ENCODE assay signal across 1 cellular context in the genomic region with DNA sequence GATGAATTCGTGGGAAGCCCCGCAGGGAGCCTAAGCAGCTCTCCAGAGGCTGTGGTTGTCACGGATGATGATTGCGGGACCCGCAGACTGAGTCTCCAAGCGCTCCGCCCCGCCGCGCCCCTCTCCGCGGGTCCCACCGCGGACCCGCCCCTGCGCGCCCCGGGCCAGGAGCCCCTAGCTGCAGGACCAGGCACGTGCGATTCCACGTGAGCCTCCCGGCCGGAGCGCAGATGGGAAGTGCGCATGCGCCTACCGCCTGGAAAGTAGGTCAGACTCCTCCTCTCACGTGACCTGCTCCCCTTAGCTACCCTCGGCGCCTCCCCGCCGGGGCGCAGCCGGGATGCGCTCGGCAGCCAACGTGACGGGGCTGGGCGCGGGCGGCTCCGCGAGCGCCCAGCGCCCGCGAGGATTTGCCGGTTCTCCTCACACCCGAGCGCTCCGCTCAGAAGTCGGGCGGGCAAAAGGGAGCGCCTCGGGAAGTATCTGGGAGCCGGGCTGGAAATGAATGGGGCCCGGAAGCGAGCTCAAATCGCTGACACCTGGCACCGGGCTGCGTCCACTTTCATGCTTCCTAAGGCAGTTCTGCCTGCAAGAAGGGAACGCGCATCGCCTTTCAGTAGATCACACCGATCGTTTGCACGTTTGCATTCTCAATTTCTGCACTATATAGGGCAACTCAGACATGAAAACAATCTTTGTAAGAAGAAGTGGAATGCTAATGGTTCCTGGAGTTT.
A peak's percentile ranks its signal among the peaks of the same experiment; 100 is the strongest.
TF ChIP-seq lines count a peak whose summit lies in the region.

No MANE protein-coding gene starts in this region.

TF ChIP-seq in HepG2, 621 proteins besides CTCF, POLR2A, EP300 and RAD21 (continued from another document and continues in another):
- TF ChIP-seq, protein P1, sequence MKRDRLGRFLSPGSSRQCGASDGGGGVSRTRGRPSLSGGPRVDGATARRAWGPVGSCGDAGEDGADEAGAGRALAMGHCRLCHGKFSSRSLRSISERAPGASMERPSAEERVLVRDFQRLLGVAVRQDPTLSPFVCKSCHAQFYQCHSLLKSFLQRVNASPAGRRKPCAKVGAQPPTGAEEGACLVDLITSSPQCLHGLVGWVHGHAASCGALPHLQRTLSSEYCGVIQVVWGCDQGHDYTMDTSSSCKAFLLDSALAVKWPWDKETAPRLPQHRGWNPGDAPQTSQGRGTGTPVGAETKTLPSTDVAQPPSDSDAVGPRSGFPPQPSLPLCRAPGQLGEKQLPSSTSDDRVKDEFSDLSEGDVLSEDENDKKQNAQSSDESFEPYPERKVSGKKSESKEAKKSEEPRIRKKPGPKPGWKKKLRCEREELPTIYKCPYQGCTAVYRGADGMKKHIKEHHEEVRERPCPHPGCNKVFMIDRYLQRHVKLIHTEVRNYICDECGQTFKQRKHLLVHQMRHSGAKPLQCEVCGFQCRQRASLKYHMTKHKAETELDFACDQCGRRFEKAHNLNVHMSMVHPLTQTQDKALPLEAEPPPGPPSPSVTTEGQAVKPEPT (CRISPR knock-in tag; IDR thresholded peaks at IDR 0.05; ENCODE audit: low read depth), result peak; percentile 71; the same call in 1 of the 2 replicates
- no peak for TF ChIP-seq MAF1 (CRISPR knock-in tag; IDR thresholded peaks at IDR 0.05; ENCODE audit: borderline replicate concordance)
- peak; percentile 79 for TF ChIP-seq ZNF263 (CRISPR knock-in tag; IDR thresholded peaks at IDR 0.05)
- TF ChIP-seq ZSCAN20 (CRISPR knock-in tag; IDR thresholded peaks at IDR 0.05; ENCODE audit: borderline replicate concordance), result peak; percentile 97
- TF ChIP-seq MNT (IDR thresholded peaks at IDR 0.05), result peak; percentile 97
- TF ChIP-seq, protein P2, sequence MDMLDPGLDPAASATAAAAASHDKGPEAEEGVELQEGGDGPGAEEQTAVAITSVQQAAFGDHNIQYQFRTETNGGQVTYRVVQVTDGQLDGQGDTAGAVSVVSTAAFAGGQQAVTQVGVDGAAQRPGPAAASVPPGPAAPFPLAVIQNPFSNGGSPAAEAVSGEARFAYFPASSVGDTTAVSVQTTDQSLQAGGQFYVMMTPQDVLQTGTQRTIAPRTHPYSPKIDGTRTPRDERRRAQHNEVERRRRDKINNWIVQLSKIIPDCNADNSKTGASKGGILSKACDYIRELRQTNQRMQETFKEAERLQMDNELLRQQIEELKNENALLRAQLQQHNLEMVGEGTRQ (IDR thresholded peaks at IDR 0.05; ENCODE audit: low read depth, low read length), result peak; percentile 95
- TF ChIP-seq, protein P2 (CRISPR knock-in tag; IDR thresholded peaks at IDR 0.05; ENCODE audit: borderline replicate concordance), result peak; percentile 85
- TF ChIP-seq HOXA3 (CRISPR knock-in tag; IDR thresholded peaks at IDR 0.05), result peak; percentile 89
- TF ChIP-seq MTF2 (CRISPR knock-in tag; IDR thresholded peaks at IDR 0.05; ENCODE audit: borderline replicate concordance), result no peak
- TF ChIP-seq PHF20 (CRISPR knock-in tag; IDR thresholded peaks at IDR 0.05), result no peak
- TF ChIP-seq HINFP (CRISPR knock-in tag; IDR thresholded peaks at IDR 0.05; ENCODE audit: low read depth), result peak; percentile 60; the same call in 1 of the 2 replicates
- peak; percentile 93; the same call in 1 of the 2 replicates for TF ChIP-seq ZFP90 (CRISPR knock-in tag; IDR thresholded peaks at IDR 0.05; ENCODE audit: borderline replicate concordance)
- no peak for TF ChIP-seq SMARCC2 (IDR thresholded peaks at IDR 0.05)
- TF ChIP-seq, protein P3, sequence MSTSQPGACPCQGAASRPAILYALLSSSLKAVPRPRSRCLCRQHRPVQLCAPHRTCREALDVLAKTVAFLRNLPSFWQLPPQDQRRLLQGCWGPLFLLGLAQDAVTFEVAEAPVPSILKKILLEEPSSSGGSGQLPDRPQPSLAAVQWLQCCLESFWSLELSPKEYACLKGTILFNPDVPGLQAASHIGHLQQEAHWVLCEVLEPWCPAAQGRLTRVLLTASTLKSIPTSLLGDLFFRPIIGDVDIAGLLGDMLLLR (CRISPR knock-in tag; IDR thresholded peaks at IDR 0.05), result peak; percentile 98
- TF ChIP-seq ZNF292 (CRISPR knock-in tag; IDR thresholded peaks at IDR 0.05; ENCODE audit: borderline replicate concordance, low read depth), result peak; percentile 55; the same call in 1 of the 2 replicates
- TF ChIP-seq KDM5B (CRISPR knock-in tag; IDR thresholded peaks at IDR 0.05; ENCODE audit: borderline replicate concordance), result peak; percentile 96
- TF ChIP-seq NONO (IDR thresholded peaks at IDR 0.05), result no peak
- peak; percentile 82 for TF ChIP-seq NONO (CRISPR knock-in tag; conservative IDR thresholded peaks at IDR 0.05)
- TF ChIP-seq ZNF883 (CRISPR knock-in tag; IDR thresholded peaks at IDR 0.05; ENCODE audit: not compliant biosample characterization), result peak; percentile 96
- peak; percentile 93 for TF ChIP-seq CSRNP1 (CRISPR knock-in tag; IDR thresholded peaks at IDR 0.05)
- TF ChIP-seq, protein P4, sequence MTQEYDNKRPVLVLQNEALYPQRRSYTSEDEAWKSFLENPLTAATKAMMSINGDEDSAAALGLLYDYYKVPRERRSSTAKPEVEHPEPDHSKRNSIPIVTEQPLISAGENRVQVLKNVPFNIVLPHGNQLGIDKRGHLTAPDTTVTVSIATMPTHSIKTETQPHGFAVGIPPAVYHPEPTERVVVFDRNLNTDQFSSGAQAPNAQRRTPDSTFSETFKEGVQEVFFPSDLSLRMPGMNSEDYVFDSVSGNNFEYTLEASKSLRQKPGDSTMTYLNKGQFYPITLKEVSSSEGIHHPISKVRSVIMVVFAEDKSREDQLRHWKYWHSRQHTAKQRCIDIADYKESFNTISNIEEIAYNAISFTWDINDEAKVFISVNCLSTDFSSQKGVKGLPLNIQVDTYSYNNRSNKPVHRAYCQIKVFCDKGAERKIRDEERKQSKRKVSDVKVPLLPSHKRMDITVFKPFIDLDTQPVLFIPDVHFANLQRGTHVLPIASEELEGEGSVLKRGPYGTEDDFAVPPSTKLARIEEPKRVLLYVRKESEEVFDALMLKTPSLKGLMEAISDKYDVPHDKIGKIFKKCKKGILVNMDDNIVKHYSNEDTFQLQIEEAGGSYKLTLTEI (CRISPR knock-in tag; conservative IDR thresholded peaks at IDR 0.05), result no peak
- no peak for TF ChIP-seq XBP1 (CRISPR knock-in tag; IDR thresholded peaks at IDR 0.05)
- peak; percentile 58; the same call in 1 of the 2 replicates for TF ChIP-seq TOPORS (CRISPR knock-in tag; IDR thresholded peaks at IDR 0.05)
- no peak for TF ChIP-seq RCOR2 (CRISPR knock-in tag; IDR thresholded peaks at IDR 0.05)
- TF ChIP-seq TEAD3 (CRISPR knock-in tag; optimal IDR thresholded peaks at IDR 0.05; ENCODE audit: borderline replicate concordance), result peak; percentile 46
- peak; percentile 86; the same call in 1 of the 2 replicates for TF ChIP-seq ZXDC (CRISPR knock-in tag; IDR thresholded peaks at IDR 0.05)
- TF ChIP-seq KDM1A (CRISPR knock-in tag; IDR thresholded peaks at IDR 0.05), result no peak
- TF ChIP-seq CEBPB (IDR thresholded peaks at IDR 0.05; ENCODE audit: borderline replicate concordance, low read depth, low read length), result no peak
- peak; percentile 85 for TF ChIP-seq ZNF564 (CRISPR knock-in tag; IDR thresholded peaks at IDR 0.05)
- peak; percentile 63; the same call in 1 of the 2 replicates for TF ChIP-seq ZBTB8A (CRISPR knock-in tag; IDR thresholded peaks at IDR 0.05; ENCODE audit: borderline replicate concordance, low read depth)
- no peak for TF ChIP-seq SMC3 (IDR thresholded peaks at IDR 0.05; ENCODE audit: low read length)
- TF ChIP-seq ZNF761 (CRISPR knock-in tag; conservative IDR thresholded peaks at IDR 0.05), result no peak
- peak in 1 of 2 experiments; percentile 25; a peak in 2 of 4 replicates for TF ChIP-seq KLF16 (CRISPR knock-in tag; IDR thresholded peaks at IDR 0.05)
- TF ChIP-seq, protein P5, sequence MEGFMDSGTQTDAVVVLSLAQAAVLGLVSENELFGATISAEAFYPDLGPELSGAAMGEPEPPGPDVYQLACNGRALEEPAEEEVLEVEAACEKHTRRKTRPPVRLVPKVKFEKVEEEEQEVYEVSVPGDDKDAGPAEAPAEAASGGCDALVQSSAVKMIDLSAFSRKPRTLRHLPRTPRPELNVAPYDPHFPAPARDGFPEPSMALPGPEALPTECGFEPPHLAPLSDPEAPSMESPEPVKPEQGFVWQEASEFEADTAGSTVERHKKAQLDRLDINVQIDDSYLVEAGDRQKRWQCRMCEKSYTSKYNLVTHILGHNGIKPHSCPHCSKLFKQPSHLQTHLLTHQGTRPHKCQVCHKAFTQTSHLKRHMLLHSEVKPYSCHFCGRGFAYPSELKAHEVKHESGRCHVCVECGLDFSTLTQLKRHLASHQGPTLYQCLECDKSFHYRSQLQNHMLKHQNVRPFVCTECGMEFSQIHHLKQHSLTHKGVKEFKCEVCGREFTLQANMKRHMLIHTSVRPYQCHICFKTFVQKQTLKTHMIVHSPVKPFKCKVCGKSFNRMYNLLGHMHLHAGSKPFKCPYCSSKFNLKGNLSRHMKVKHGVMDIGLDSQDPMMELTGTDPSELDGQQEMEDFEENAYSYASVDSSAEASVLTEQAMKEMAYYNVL (CRISPR knock-in tag; IDR thresholded peaks at IDR 0.05; ENCODE audit: borderline replicate concordance), result peak; percentile 91
- no peak for TF ChIP-seq DPF2 (CRISPR knock-in tag; IDR thresholded peaks at IDR 0.05; ENCODE audit: borderline replicate concordance, low read depth)
- no peak for TF ChIP-seq SIX4 (CRISPR knock-in tag; IDR thresholded peaks at IDR 0.05)
- TF ChIP-seq ADNP (CRISPR knock-in tag; IDR thresholded peaks at IDR 0.05), result no peak
- TF ChIP-seq MIER2 (CRISPR knock-in tag; IDR thresholded peaks at IDR 0.05), result no peak
- peak; percentile 85 for TF ChIP-seq ATF7-NPFF (CRISPR knock-in tag; IDR thresholded peaks at IDR 0.05; ENCODE audit: low read depth)
- TF ChIP-seq ATF7 (IDR thresholded peaks at IDR 0.05), result no peak
- TF ChIP-seq ATF7 (CRISPR knock-in tag; IDR thresholded peaks at IDR 0.05), result no peak
- TF ChIP-seq, protein P6, sequence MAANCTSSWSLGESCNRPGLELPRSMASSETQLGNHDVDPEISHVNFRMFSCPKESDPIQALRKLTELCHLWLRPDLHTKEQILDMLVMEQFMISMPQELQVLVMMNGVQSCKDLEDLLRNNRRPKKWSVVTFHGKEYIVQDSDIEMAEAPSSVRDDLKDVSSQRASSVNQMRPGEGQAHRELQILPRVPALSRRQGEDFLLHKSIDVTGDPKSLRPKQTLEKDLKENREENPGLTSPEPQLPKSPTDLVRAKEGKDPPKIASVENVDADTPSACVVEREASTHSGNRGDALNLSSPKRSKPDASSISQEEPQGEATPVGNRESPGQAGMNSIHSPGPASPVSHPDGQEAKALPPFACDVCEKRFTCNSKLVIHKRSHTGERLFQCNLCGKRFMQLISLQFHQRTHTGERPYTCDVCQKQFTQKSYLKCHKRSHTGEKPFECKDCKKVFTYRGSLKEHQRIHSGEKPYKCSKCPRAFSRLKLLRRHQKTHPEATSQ (CRISPR knock-in tag; IDR thresholded peaks at IDR 0.05; ENCODE audit: borderline replicate concordance), result peak; percentile 46; the same call in 1 of the 2 replicates
